In the genomic region with DNA sequence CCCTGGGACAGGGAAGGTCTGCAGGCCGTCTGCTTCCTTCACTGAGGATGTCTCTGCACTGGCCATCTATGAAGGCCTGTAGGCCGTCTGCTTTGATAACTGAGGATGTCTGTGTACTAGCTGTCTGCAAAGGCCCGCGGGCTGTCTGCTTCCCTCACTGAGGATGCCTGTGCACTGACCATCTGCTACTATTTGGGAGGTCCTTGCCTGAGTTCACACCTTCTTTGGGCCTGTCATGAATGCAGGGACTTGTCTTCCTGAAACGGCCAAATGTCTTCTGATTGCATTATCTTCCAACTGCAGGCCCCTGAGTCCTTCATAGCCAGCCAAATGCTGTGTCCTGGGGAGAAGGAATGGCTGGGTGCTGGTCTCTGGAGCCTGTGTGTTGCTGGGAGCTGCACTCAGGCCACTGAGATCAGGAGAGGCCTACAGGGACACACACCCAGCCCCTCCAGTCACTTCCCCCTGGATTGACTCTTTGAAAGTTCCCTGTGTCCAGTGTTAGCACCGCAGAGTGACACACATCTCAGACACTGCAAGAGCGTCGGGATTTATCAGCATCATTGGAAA, we compare ENCODE assay signal across 21 cellular contexts.
A peak's percentile ranks its signal among the peaks of the same experiment; 100 is the strongest.
DNase-seq lines count a peak whose midpoint lies in the region; ATAC-seq, FAIRE-seq and TF ChIP-seq lines count a peak whose summit lies in the region.
"Had no signal": no experiment of that assay in that cellular context is flagged by ENCODE, and none has a peak within 500 bp of the region (broad histone marks: within the 10 kb centered on the region; RNA-seq: fewer than 3 reads in every experiment).

No MANE protein-coding gene starts in this region.

- H3K36me3 ChIP-seq in bronchial epithelial cell (ENCODE audit: control insufficient read depth, insufficient read depth, low read length) (no peaks in the 10 kb centered on the region), tibial artery (no peaks in the 10 kb centered on the region)
- H3K36me3 ChIP-seq: HAP-1 had no signal

- FAIRE-seq in bronchial epithelial cell (lab: Jason Lieb, UNC), result peak; percentile 28
- FAIRE-seq: G401.6, GM12892, GM18507 had no signal

- intact Hi-C loops in tibial artery (cut with DNase I; ENCODE audit: low total_unique reads), result no loop called here

- no peak for TF ChIP-seq CTCF in bronchial epithelial cell (IDR thresholded peaks at IDR 0.05; ENCODE audit: insufficient read depth, low read length, severe bottlenecking)
- no peak for TF ChIP-seq CTCF in coronary artery (IDR thresholded peaks at IDR 0.05)
- no peak for TF ChIP-seq CTCF in tibial artery (IDR thresholded peaks at IDR 0.05)

- H3K27me3 ChIP-seq in bronchial epithelial cell (ENCODE audit: control insufficient read depth, insufficient read depth, low read length) (no peaks in the 10 kb centered on the region), tibial artery (no peaks in the 10 kb centered on the region)

- no peak for TF ChIP-seq POLR2A in GM18505 (IDR thresholded peaks at IDR 0.05; ENCODE audit: borderline replicate concordance, extremely low read depth, insufficient read depth, insufficient read length)

- H3K4me1 ChIP-seq in tibial artery, result no peaks in the 10 kb centered on the region
- H3K4me1 ChIP-seq: HAP-1 had no signal

- no peak for DNase-seq in bronchial epithelial cell (ENCODE audit: low read depth)
- DNase-seq in coronary artery (ENCODE audit: low spot score), result peak; percentile 40
- peak; percentile 64 for DNase-seq in mesenteric fat pad (ENCODE audit: low spot score)
- peak; percentile 10 to 20 for DNase-seq in tibial artery
- DNase-seq in NCI-H446 (lab: John Stamatoyannopoulos, UW), result no peak
- DNase-seq in DMS 273 treated with DMSO at 0.1 percent for 48 hours (lab: John Stamatoyannopoulos, UW), result no peak
- DNase-seq: COR-L47, KBM-7, NCI-H1092 treated with DMSO at 0.1 percent for 48 hours, NCI-H1436 treated with DMSO at 0.1 percent for 48 hours, NCI-H1930, NCI-H510A had no signal

- H3K27ac ChIP-seq in coronary artery (no peak overlapping the region), tibial artery (no peak overlapping the region)
- H3K27ac ChIP-seq: HL-60 had no signal

- no peak for ATAC-seq in GM18505 (IDR thresholded peaks at IDR 0.05; ENCODE audit: unreplicated experiment)
- ATAC-seq: GM23338, Panc1, SK-N-SH treated with all-trans-retinoic acid at 6 μM for 48 hours had no signal

- H3K9me3 ChIP-seq in tibial artery, result no peaks in the 10 kb centered on the region
- H3K9me3 ChIP-seq: HAP-1 had no signal

- H3K4me3 ChIP-seq in bronchial epithelial cell (ENCODE audit: low read depth, low read length), result no peak overlapping the region
- no peak overlapping the region for H3K4me3 ChIP-seq in coronary artery
- H3K4me3 ChIP-seq in tibial artery, result no peak overlapping the region
- H3K4me3 ChIP-seq: GM23338, HAP-1 had no signal

Comparison
In these comparisons a context has a peak if more than half of its experiments do, and no peak if none do; other contexts are left out.
1. DNase-seq: peak in coronary artery (single experiment), mesenteric fat pad (single experiment) and tibial artery (2 of 2); none in bronchial epithelial cell (single experiment), NCI-H446 (0 of 2) and DMS 273 treated with DMSO at 0.1 percent for 48 hours (single experiment).